ENCODE assay signal across 11 cellular contexts in genomic region chr4:163591614-163592020, GRCh38.
DNase-seq lines count a peak whose midpoint lies in the region; ATAC-seq and TF ChIP-seq lines count a peak whose summit lies in the region.
"Had no signal": no experiment of that assay in that cellular context is flagged by ENCODE, and none has a peak within 500 bp of the region (broad histone marks: within the 10 kb centered on the region; RNA-seq: fewer than 3 reads in every experiment).

No MANE protein-coding gene starts in this region.

- H3K4me1 Mint-ChIP-seq in HFFc6 (ENCODE audit: low read depth) = no peaks in the 10 kb centered on the region
- H3K4me1 Mint-ChIP-seq in Caco-2 (ENCODE audit: low read depth, unreplicated experiment) = no peaks in the 10 kb centered on the region

- ATAC-seq in Right ventricle myocardium superior (ENCODE audit: poor library complexity) (peak; percentile 70), HG02885 (IDR thresholded peaks at IDR 0.05; ENCODE audit: poor library complexity, unreplicated experiment) (peak; percentile 82), upper lobe of left lung (ENCODE audit: low FRiP score in 2 of 2) (peak in 1 of 2 donors; percentile 81)

- no peaks in the 10 kb centered on the region; the same call in 1 of the 2 replicates for H3K9me3 Mint-ChIP-seq in HFFc6
- no peaks in the 10 kb centered on the region for H3K9me3 Mint-ChIP-seq in Caco-2 (ENCODE audit: unreplicated experiment)

- WGBS in upper lobe of left lung, 2 donors = 55 to 80% methylated on average over 1 of the region's 1 CpG

- H3K27me3 Mint-ChIP-seq in HFFc6 (ENCODE audit: insufficient read depth) (peaks cover 2% of the 10 kb centered on the region; the same call in 1 of the 2 replicates), Caco-2 (ENCODE audit: insufficient read depth, unreplicated experiment) (no peaks in the 10 kb centered on the region)

- CTCF ChIA-PET in Caco-2 (lab: Charles Lee) = no interaction called here

- no peak overlapping the region for H3K4me3 Mint-ChIP-seq in HFFc6
- H3K4me3 Mint-ChIP-seq in Caco-2 (ENCODE audit: unreplicated experiment) = no peak overlapping the region
- H3K4me3 Mint-ChIP-seq: activated naive CD8-positive, alpha-beta T cell had no signal

- BruUV-seq in Caco-2 (replicated peaks; lab: Mats Ljungman, UMichigan) = no TSS peak

- H3K4me3 ChIP-seq in left ventricle myocardium inferior (no peak overlapping the region), upper lobe of left lung (no peak overlapping the region), Caco-2 (ENCODE audit: low read depth, low read length) (no peak overlapping the region)

- TF ChIP-seq CTCF in left ventricle myocardium inferior (IDR thresholded peaks at IDR 0.05; ENCODE audit: borderline replicate concordance) (no peak), upper lobe of left lung (IDR thresholded peaks at IDR 0.05) (no peak), HFFc6 (IDR thresholded peaks at IDR 0.05) (no peak), Caco-2 (IDR thresholded peaks at IDR 0.05; ENCODE audit: insufficient read depth in 1 of 2, low read depth in 1 of 2, low read length in 1 of 2, severe bottlenecking in 1 of 2, unreplicated experiment in 1 of 2) (no peak)

- TF ChIP-seq EP300 in upper lobe of left lung (IDR thresholded peaks at IDR 0.05) = no peak

- no peaks in the 10 kb centered on the region for H3K36me3 ChIP-seq in left ventricle myocardium inferior
- no peaks in the 10 kb centered on the region for H3K36me3 ChIP-seq in upper lobe of left lung
- H3K36me3 ChIP-seq in Caco-2 (ENCODE audit: control insufficient read depth, insufficient read depth, low read length) = no peaks in the 10 kb centered on the region
- H3K36me3 ChIP-seq: neutrophil had no signal

- H3K27ac ChIP-seq in left ventricle myocardium inferior (replicated peaks) = no peak overlapping the region
- H3K27ac ChIP-seq in upper lobe of left lung = peak overlapping the region in 3 of 4 donors; percentile 12 to 46 (median 23)
- H3K27ac ChIP-seq: neutrophil had no signal

- TF ChIP-seq POLR2A in upper lobe of left lung (IDR thresholded peaks at IDR 0.05) = no peak

- POLR2A ChIA-PET in Caco-2 (lab: Charles Lee) = no interaction called here

- no peak for DNase-seq in Right ventricle myocardium superior
- DNase-seq in left ventricle myocardium inferior = no peak
- DNase-seq in NCI-H774 (lab: John Stamatoyannopoulos, UW) = peak; percentile 0
- DNase-seq in upper lobe of left lung = no peak
- DNase-seq in HFFc6 = no peak
- DNase-seq in DMS79 (lab: John Stamatoyannopoulos, UW) = no peak
- DNase-seq in Caco-2 = no peak
- DNase-seq: RPMI8226 had no signal

- no peak overlapping the region for H3K27ac Mint-ChIP-seq in HFFc6
- no peak overlapping the region for H3K27ac Mint-ChIP-seq in Caco-2 (ENCODE audit: unreplicated experiment)
- H3K27ac Mint-ChIP-seq: activated naive CD8-positive, alpha-beta T cell had no signal

- H3K4me1 ChIP-seq in left ventricle myocardium inferior (no peaks in the 10 kb centered on the region), upper lobe of left lung (peaks cover 0 to 3% (median 0%) of the 10 kb centered on the region in 4 donors), Caco-2 (no peaks in the 10 kb centered on the region)

- H3K36me3 Mint-ChIP-seq in HFFc6 (ENCODE audit: low read depth) (no peaks in the 10 kb centered on the region; the same call in 1 of the 2 replicates), Caco-2 (ENCODE audit: insufficient read depth, unreplicated experiment) (no peaks in the 10 kb centered on the region)

- intact Hi-C loops in Right ventricle myocardium superior (cut with DNase I) (no loop called here), left ventricle myocardium inferior (cut with micrococcal nuclease) (no loop called here), Caco-2 (cut with micrococcal nuclease; ENCODE audit: unreplicated experiment) (no loop called here)

- H3K27me3 ChIP-seq in left ventricle myocardium inferior (ENCODE audit: low read depth) (no peaks in the 10 kb centered on the region), upper lobe of left lung (no peaks in the 10 kb centered on the region), Caco-2 (replicated peaks; ENCODE audit: control insufficient read depth, insufficient read depth, low read length) (no peaks in the 10 kb centered on the region)
- H3K27me3 ChIP-seq: neutrophil had no signal

- H3K9me3 ChIP-seq in left ventricle myocardium inferior (replicated peaks) (no peaks in the 10 kb centered on the region), upper lobe of left lung (no peaks in the 10 kb centered on the region), Caco-2 (no peaks in the 10 kb centered on the region)
- H3K9me3 ChIP-seq: neutrophil had no signal
